In the genomic region with DNA sequence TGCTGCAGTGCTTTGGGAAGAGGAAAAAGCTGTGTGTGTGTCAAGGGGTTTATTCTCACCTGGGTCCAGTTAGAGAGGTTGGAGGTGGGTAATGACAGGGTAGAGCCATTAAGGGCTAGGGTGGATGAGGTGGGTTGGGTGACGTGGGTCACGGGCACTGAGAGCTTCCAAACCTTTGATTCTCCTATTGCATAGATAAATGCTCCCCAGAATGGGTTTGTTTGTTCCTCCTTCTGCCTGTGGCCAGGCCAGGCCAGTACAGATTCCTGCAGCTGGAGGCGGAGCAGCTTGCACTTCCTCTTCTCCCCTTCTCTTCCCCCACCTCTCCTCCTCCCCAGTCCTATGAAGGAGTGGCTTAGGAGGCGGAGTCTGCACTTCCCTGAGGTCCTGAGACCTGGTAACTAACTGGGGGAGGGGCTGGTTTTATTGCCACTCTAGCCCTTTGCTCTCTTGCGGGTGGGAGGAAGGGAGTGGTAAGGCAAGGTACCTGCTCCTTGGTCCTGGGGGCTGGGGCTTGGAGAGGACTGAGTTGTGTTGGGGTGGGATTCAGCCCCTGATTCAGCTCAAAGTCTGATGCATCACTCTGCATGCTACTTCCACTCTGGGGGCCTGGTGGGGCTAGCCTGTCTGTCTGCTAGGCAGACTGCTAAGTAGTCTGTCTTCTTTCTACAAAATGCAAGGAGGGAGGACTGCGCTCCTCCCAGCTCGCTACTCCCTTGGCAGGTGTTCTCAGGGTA, we compare ENCODE assay signal across 6 cellular contexts. TPM values are rescaled to one million over a fixed set of nuclear protein-coding genes. Genes with fewer than 3 reads are reported as not detected.
DNase-seq lines count a peak whose midpoint lies in the region; ATAC-seq and TF ChIP-seq lines count a peak whose summit lies in the region.

No MANE protein-coding gene starts in this region.

- TF ChIP-seq CTCF in body of pancreas (IDR thresholded peaks at IDR 0.05): peak in 4 of 7 experiments; percentile 46 to 59 (median 52)
- no peak for TF ChIP-seq CTCF in neural progenitor cell (IDR thresholded peaks at IDR 0.05)

- DNase-seq in M059J (ENCODE audit: low read depth): peak; percentile 55
- DNase-seq in body of pancreas: peak; percentile 63 to 85 (median 76)
- peak; percentile 76 for DNase-seq in neural progenitor cell (ENCODE audit: low spot score)
- DNase-seq in activated naive CD4-positive, alpha-beta T cell treated with anti-CD3 and anti-CD28 coated beads for 36 hours: no peak

- H3K4me1 ChIP-seq in body of pancreas (peaks cover 41% of the 10 kb centered on the region), neural progenitor cell (peaks cover 12% of the 10 kb centered on the region)

- H3K36me3 ChIP-seq in body of pancreas (replicated peaks in 1 of 2; ENCODE audit: insufficient read depth in 1 of 2, low read depth in 2 of 2) (peaks cover 0 to 3% of the 10 kb centered on the region in 2 donors), neural progenitor cell (no peaks in the 10 kb centered on the region)

- 53 to 73% methylated on average over 7 of the region's 7 CpGs for WGBS in body of pancreas, 2 donors

- H3F3A ChIP-seq in neural progenitor cell (ENCODE audit: low read depth): peaks cover 20% of the 10 kb centered on the region

- H3K9me3 Mint-ChIP-seq in neural progenitor cell: no peaks in the 10 kb centered on the region
- no peaks in the 10 kb centered on the region for H3K9me3 Mint-ChIP-seq in activated naive CD4-positive, alpha-beta T cell treated with anti-CD3 and anti-CD28 coated beads for 36 hours

- peak overlapping the region; percentile 25 for H3K4me3 Mint-ChIP-seq in neural progenitor cell
- H3K4me3 Mint-ChIP-seq in activated naive CD4-positive, alpha-beta T cell treated with anti-CD3 and anti-CD28 coated beads for 36 hours: no peak overlapping the region

- CTCF ChIA-PET in activated naive CD4-positive, alpha-beta T cell treated with anti-CD3 and anti-CD28 coated beads for 36 hours (lab: Charles Lee): interaction anchor here (0.8 to 8.2 kb wide), 3 partner anchors 8 to 45 kb away, joined by 3 to 76 read pairs (median 4); no protein-coding TSS in a partner anchor

- H3K4me3 ChIP-seq in body of pancreas (no peak overlapping the region), neural progenitor cell (no peak overlapping the region)

- H3K4me1 Mint-ChIP-seq in neural progenitor cell: peaks cover 30% of the 10 kb centered on the region
- peaks cover 21% of the 10 kb centered on the region for H3K4me1 Mint-ChIP-seq in activated naive CD4-positive, alpha-beta T cell treated with anti-CD3 and anti-CD28 coated beads for 36 hours (ENCODE audit: low read depth)

- no peaks in the 10 kb centered on the region for H3K79me2 ChIP-seq in neural progenitor cell (ENCODE audit: low read depth)

- ATAC-seq in GM19324 (IDR thresholded peaks at IDR 0.05; ENCODE audit: low FRiP score, unreplicated experiment): peak; percentile 70
- peak; percentile 43 for ATAC-seq in body of pancreas
- no peak for ATAC-seq in HG03520 (IDR thresholded peaks at IDR 0.05; ENCODE audit: unreplicated experiment)

- intact Hi-C loops in body of pancreas (cut with DNase I): no loop called here
- intact Hi-C loops in activated naive CD4-positive, alpha-beta T cell treated with anti-CD3 and anti-CD28 coated beads for 36 hours (cut with micrococcal nuclease): no loop called here

- TF ChIP-seq POLR2A in body of pancreas (IDR thresholded peaks at IDR 0.05): peak in 1 of 3 donors; percentile 33

- no peaks in the 10 kb centered on the region for H4K20me1 ChIP-seq in neural progenitor cell (ENCODE audit: low read depth)

- peak overlapping the region; percentile 55 for H3K4me2 ChIP-seq in neural progenitor cell

- H3K27ac ChIP-seq in body of pancreas (peak overlapping the region; percentile 71 to 92 (median 84)), neural progenitor cell (no peak overlapping the region)

- H2AFZ ChIP-seq in neural progenitor cell (replicated peaks): peak overlapping the region; percentile 83

- H3K36me3 Mint-ChIP-seq in neural progenitor cell: no peaks in the 10 kb centered on the region
- H3K36me3 Mint-ChIP-seq in activated naive CD4-positive, alpha-beta T cell treated with anti-CD3 and anti-CD28 coated beads for 36 hours (ENCODE audit: low read depth): peaks cover 3% of the 10 kb centered on the region

- H3K9me3 ChIP-seq in body of pancreas (no peaks in the 10 kb centered on the region), neural progenitor cell (ENCODE audit: low read depth) (no peaks in the 10 kb centered on the region)

- H3K9ac ChIP-seq in neural progenitor cell: no peak overlapping the region

- H3K27ac Mint-ChIP-seq in neural progenitor cell: no peak overlapping the region
- no peak overlapping the region for H3K27ac Mint-ChIP-seq in activated naive CD4-positive, alpha-beta T cell treated with anti-CD3 and anti-CD28 coated beads for 36 hours

- H3K27me3 Mint-ChIP-seq in neural progenitor cell (ENCODE audit: insufficient read depth, low read depth): peaks cover 26% of the 10 kb centered on the region
- H3K27me3 Mint-ChIP-seq in activated naive CD4-positive, alpha-beta T cell treated with anti-CD3 and anti-CD28 coated beads for 36 hours (ENCODE audit: low read depth): peaks cover 8% of the 10 kb centered on the region

- no peaks in the 10 kb centered on the region for H3K27me3 ChIP-seq in body of pancreas
- H3K27me3 ChIP-seq in neural progenitor cell: peaks cover 34% of the 10 kb centered on the region

RNA-seq across cellular contexts. Expression of a gene that starts 3.5 kb away (rescaled TPM):
- total RNA-seq in M059J (2014; rRNA removed; shearing (Covaris generic)): 8.3 and 15.5 TPM in 2 replicates
- 100 to 1,000 TPM; 110 to 134 TPM for total RNA-seq in body of pancreas
- 12.0 and 13.7 TPM in 2 replicates for total RNA-seq in neural progenitor cell (ENCODE audit: low replicate concordance)
- total RNA-seq in activated naive CD4-positive, alpha-beta T cell treated with anti-CD3 and anti-CD28 coated beads for 36 hours: 1 to 10 TPM; 4.5 to 4.7 TPM

RNA-seq across cellular contexts. Expression of a gene that starts 18.9 kb away (rescaled TPM):
- total RNA-seq in M059J (2014; rRNA removed; shearing (Covaris generic)): not detected in 2 replicates
- not detected for total RNA-seq in body of pancreas
- not detected in 2 replicates for total RNA-seq in neural progenitor cell (ENCODE audit: low replicate concordance)
- not detected for total RNA-seq in activated naive CD4-positive, alpha-beta T cell treated with anti-CD3 and anti-CD28 coated beads for 36 hours

RNA-seq across cellular contexts. Expression of a gene that starts 26.6 kb away (rescaled TPM):
- total RNA-seq in M059J (2014; rRNA removed; shearing (Covaris generic)): 0.12 TPM in 1 of 2 replicates, not detected in the other
- 1 to 10 TPM; 6.2 to 6.3 TPM for total RNA-seq in body of pancreas
- total RNA-seq in neural progenitor cell (ENCODE audit: low replicate concordance): 1.2 TPM in 1 of 2 replicates, not detected in the other
- total RNA-seq in activated naive CD4-positive, alpha-beta T cell treated with anti-CD3 and anti-CD28 coated beads for 36 hours: under 1 TPM in 1 of 2 experiments, not detected in 1; 0.22 TPM

RNA-seq across cellular contexts. Expression of a gene that starts 40.1 kb away (rescaled TPM):
- 26.1 and 31.5 TPM in 2 replicates for total RNA-seq in M059J (2014; rRNA removed; shearing (Covaris generic))
- total RNA-seq in body of pancreas (10 to 100 TPM; 18.7 to 36.6 TPM), neural progenitor cell (ENCODE audit: low replicate concordance) (23.3 and 49.3 TPM in 2 replicates)
- total RNA-seq in activated naive CD4-positive, alpha-beta T cell treated with anti-CD3 and anti-CD28 coated beads for 36 hours: 10 to 100 TPM; 25.9 to 28.1 TPM

RNA-seq across cellular contexts. Expression of a gene that starts 40.5 kb away (rescaled TPM):
- total RNA-seq in M059J (2014; rRNA removed; shearing (Covaris generic)): 45.9 and 60.7 TPM in 2 replicates
- 10 to 100 TPM; 27.0 to 29.3 TPM for total RNA-seq in body of pancreas
- total RNA-seq in neural progenitor cell (ENCODE audit: low replicate concordance): 19.3 and 20.2 TPM in 2 replicates
- total RNA-seq in activated naive CD4-positive, alpha-beta T cell treated with anti-CD3 and anti-CD28 coated beads for 36 hours: 10 to 100 TPM; 15.4 to 17.0 TPM
